Comparison of ENCODE assay signal across 8 cellular contexts in the genomic region with DNA sequence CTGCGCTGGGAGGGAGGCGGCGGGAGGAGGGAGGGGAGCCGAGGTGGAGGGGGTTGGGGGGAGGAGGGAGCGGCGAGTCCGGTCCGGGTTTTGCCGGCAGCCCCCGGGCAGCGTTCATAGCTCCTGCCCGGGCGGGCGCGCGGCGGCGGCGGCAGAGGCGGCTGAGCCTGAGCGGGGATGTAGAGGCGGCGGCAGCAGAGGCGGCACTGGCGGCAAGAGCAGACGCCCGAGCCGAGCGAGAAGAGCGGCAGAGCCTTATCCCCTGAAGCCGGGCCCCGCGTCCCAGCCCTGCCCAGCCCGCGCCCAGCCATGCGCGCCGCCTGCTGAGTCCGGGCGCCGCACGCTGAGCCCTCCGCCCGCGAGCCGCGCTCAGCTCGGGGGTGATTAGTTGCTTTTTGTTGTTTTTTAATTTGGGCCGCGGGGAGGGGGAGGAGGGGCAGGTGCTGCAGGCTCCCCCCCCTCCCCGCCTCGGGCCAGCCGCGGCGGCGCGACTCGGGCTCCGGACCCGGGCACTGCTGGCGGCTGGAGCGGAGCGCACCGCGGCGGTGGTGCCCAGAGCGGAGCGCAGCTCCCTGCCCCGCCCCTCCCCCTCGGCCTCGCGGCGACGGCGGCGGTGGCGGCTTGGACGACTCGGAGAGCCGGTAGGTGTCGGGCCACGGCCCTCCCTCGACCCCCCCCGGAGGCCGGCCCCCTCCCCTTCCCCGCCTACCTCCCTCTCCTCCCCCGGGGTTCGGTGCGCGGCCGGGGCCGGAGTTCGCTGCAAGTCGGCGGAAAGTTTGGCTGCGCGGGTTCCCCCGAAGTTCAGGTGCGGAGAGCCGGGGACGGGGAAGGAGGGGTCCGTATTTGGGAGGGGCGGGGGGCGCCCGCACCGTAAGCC. TPM values are rescaled to one million over a fixed set of nuclear protein-coding genes. Genes with fewer than 3 reads are reported as not detected.
A peak's percentile ranks its signal among the peaks of the same experiment; 100 is the strongest.
DNase-seq lines count a peak whose midpoint lies in the region; ATAC-seq and TF ChIP-seq lines count a peak whose summit lies in the region.

Gene CXXC5 (plus strand): TSS at position 145 of the 877 bp plus-strand sequence. CDS start 32,175 bp downstream, outside the sequence.

- H3K36me3 ChIP-seq in HAP-1 (replicated peaks), result no peaks in the 10 kb centered on the region
- H3K36me3 ChIP-seq in left lung, result no peaks in the 10 kb centered on the region

- H3K4me1 ChIP-seq in HAP-1 (peaks cover 18% of the 10 kb centered on the region), left lung (peaks cover 22 to 67% of the 10 kb centered on the region in 2 donors)

- H3K27ac ChIP-seq in VCaP, result peak within 1 kb of the TSS; percentile 90
- peak within 1 kb of the TSS; percentile 73 to 87 for H3K27ac ChIP-seq in left lung

- ATAC-seq in left lung (peak; percentile 62), HG02588 (IDR thresholded peaks at IDR 0.05; ENCODE audit: unreplicated experiment) (no peak)

- intact Hi-C loops in left lung (cut with DNase I), result no loop called here

- TF ChIP-seq CTCF in VCaP (conservative IDR thresholded peaks at IDR 0.05), result no peak
- TF ChIP-seq CTCF in left lung (IDR thresholded peaks at IDR 0.05), result no peak

- DNase-seq in ELR (ENCODE audit: low read depth), result peak; percentile 78
- DNase-seq in HAP-1 (ENCODE audit: low spot score in 2 of 2), result peak; percentile 74 to 92
- DNase-seq in NCI-H2029 treated with DMSO at 0.1 percent for 48 hours (lab: John Stamatoyannopoulos, UW), result peak; percentile 33
- peak; percentile 56 to 88 for DNase-seq in dermis microvascular lymphatic vessel endothelial cell (ENCODE audit: low read depth in 2 of 2)
- DNase-seq in left lung, result peak; percentile 89 to 93
- DNase-seq in stimulated activated CD4-positive, alpha-beta T cell treated with anti-CD3 and anti-CD28 coated beads, Interleukin-4, amount 100 ng/mL, for 24 hours, result peak; percentile 44

- H3K27me3 ChIP-seq in HAP-1 (ENCODE audit: low read depth), result no peaks in the 10 kb centered on the region
- H3K27me3 ChIP-seq in left lung, result peaks cover 0 to 76% of the 10 kb centered on the region in 2 donors

- in situ Hi-C loops in HAP-1 (cut with MboI; ENCODE audit: low sequenced_read_pairs), result loop anchor here (5.0 kb wide), 1 partner anchor 114 kb away; no protein-coding TSS in a partner anchor

- H3K9me3 ChIP-seq in HAP-1, result no peaks in the 10 kb centered on the region
- H3K9me3 ChIP-seq in left lung, result no peaks in the 10 kb centered on the region

- peak within 1 kb of the TSS; percentile 74 for H3K4me3 ChIP-seq in HAP-1
- peak within 1 kb of the TSS; percentile 76 to 92 for H3K4me3 ChIP-seq in left lung

RNA-seq across cellular contexts. Expression of gene CXXC5, which starts in this region (rescaled TPM):
- total RNA-seq in dermis microvascular lymphatic vessel endothelial cell (41.1 and 71.3 TPM in 2 replicates), left lung (10 to 100 TPM; 24.5 to 29.6 TPM)

Comparison
In these comparisons a context has a peak if more than half of its experiments do, and no peak if none do; other contexts are left out.
1. DNase-seq: peak in every context shown above with its lines; median percentile 91 in left lung; 83 in HAP-1; 78 in ELR; 72 in dermis microvascular lymphatic vessel endothelial cell; 44 in stimulated activated CD4-positive, alpha-beta T cell treated with anti-CD3 and anti-CD28 coated beads, Interleukin-4, amount 100 ng/mL, for 24 hours; 33 in NCI-H2029 treated with DMSO at 0.1 percent for 48 hours.